ENCODE assay signal across 9 cellular contexts in genomic region chr7:100604976-100605911, GRCh38. TPM values are rescaled to one million over a fixed set of nuclear protein-coding genes. Genes with fewer than 3 reads are reported as not detected.
DNase-seq lines count a peak whose midpoint lies in the region; ATAC-seq and TF ChIP-seq lines count a peak whose summit lies in the region.
"Had no signal": no experiment of that assay in that cellular context is flagged by ENCODE, and none has a peak within 500 bp of the region (broad histone marks: within the 10 kb centered on the region; RNA-seq: fewer than 3 reads in every experiment).

No MANE protein-coding gene starts in this region.

- POLR2A ChIA-PET in RWPE1 (lab: Yijun Ruan, JAX; ENCODE audit: low non-redundant PET): no interaction called here

- TF ChIP-seq CTCF in RWPE1 (conservative IDR thresholded peaks at IDR 0.05; ENCODE audit: low read depth): no peak
- TF ChIP-seq CTCF in chondrocyte (IDR thresholded peaks at IDR 0.05): no peak
- no peak for TF ChIP-seq CTCF in type B pancreatic cell (conservative IDR thresholded peaks at IDR 0.05)

- peak overlapping the region; percentile 53 for H3K4me3 ChIP-seq in mesodermal cell (ENCODE audit: extremely low read depth, insufficient read depth, low read length, poor library complexity, severe bottlenecking)

- H3K9me3 Mint-ChIP-seq in chondrocyte (ENCODE audit: low read depth): no peaks in the 10 kb centered on the region
- no peaks in the 10 kb centered on the region for H3K9me3 Mint-ChIP-seq in type B pancreatic cell

- H3K4me1 ChIP-seq in mesodermal cell (ENCODE audit: control insufficient read depth, insufficient read depth, low read length, poor library complexity, severe bottlenecking): peaks cover 19% of the 10 kb centered on the region

- peak; percentile 13 for DNase-seq in DMS53 treated with DMSO at 0.1 percent for 48 hours (lab: John Stamatoyannopoulos, UW; ENCODE audit: unreplicated experiment)
- peak; percentile 13 for DNase-seq in RWPE1 (ENCODE audit: low spot score)
- DNase-seq in chondrocyte (ENCODE audit: low spot score): no peak
- no peak for DNase-seq in type B pancreatic cell (ENCODE audit: extremely low spot score, unreplicated experiment)
- DNase-seq in ureter (ENCODE audit: low spot score): no peak
- no peak for DNase-seq in COR-L47 (lab: John Stamatoyannopoulos, UW)

- H3K27ac Mint-ChIP-seq in chondrocyte (ENCODE audit: unreplicated experiment): peak overlapping the region; percentile 2
- H3K27ac Mint-ChIP-seq in type B pancreatic cell: no peak overlapping the region

- CTCF ChIA-PET in RWPE1 (lab: Yijun Ruan, JAX): interaction anchor here (0.7 to 1.1 kb wide), 4 partner anchors 11 to 41 kb away, joined by 3 to 6 read pairs (median 4); partner anchors contain the start of genes FBXO24 and LRCH4

- H3K9me3 ChIP-seq in mesodermal cell (ENCODE audit: control insufficient read depth, low read length): no peaks in the 10 kb centered on the region

- WGBS in mesodermal cell (ENCODE audit: insufficient coverage in 2 of 2), 2 experiments: 6 to 7% methylated on average over 58 to 59 of the region's 68 CpGs

- H3K36me3 Mint-ChIP-seq in chondrocyte (ENCODE audit: low read depth) (peaks cover 3% of the 10 kb centered on the region), type B pancreatic cell (no peaks in the 10 kb centered on the region)

- no peak for ATAC-seq in GM19035 (IDR thresholded peaks at IDR 0.05; ENCODE audit: unreplicated experiment)

- H3K27me3 Mint-ChIP-seq in chondrocyte (ENCODE audit: low read depth): no peaks in the 10 kb centered on the region
- no peaks in the 10 kb centered on the region for H3K27me3 Mint-ChIP-seq in type B pancreatic cell

- H3K4me3 Mint-ChIP-seq in chondrocyte (ENCODE audit: unreplicated experiment) (peak overlapping the region; percentile 66), type B pancreatic cell (peak overlapping the region; percentile 87)

- H3K4me1 Mint-ChIP-seq in chondrocyte (ENCODE audit: low read depth) (peaks cover 31% of the 10 kb centered on the region), type B pancreatic cell (ENCODE audit: unreplicated experiment) (peaks cover 17% of the 10 kb centered on the region)

- peaks cover 7% of the 10 kb centered on the region for H3K36me3 ChIP-seq in mesodermal cell (ENCODE audit: control insufficient read depth, insufficient read depth, low read length)

- H3K27ac ChIP-seq in RWPE1: peak overlapping the region; percentile 78
- no peak overlapping the region for H3K27ac ChIP-seq in mesodermal cell (ENCODE audit: low read depth, low read length, severe bottlenecking)

RNA-seq across cellular contexts. Expression of gene PCOLCE, which starts 3.1 kb away (rescaled TPM):
- total RNA-seq in chondrocyte: 153 to 203 TPM (median 153 TPM) in 3 replicates
- 94.4 TPM for polyA plus RNA-seq in mesodermal cell (2013, experiment 1 of 2)
- polyA plus RNA-seq in mesodermal cell (2013, experiment 2 of 2): 83.5 TPM
- total RNA-seq in type B pancreatic cell (ENCODE audit: low replicate concordance): 11.6 and 152 TPM in 2 replicates
- 76.4 TPM for total RNA-seq in ureter

RNA-seq across cellular contexts. Expression of gene MOSPD3, which starts 7.1 kb away (rescaled TPM):
- total RNA-seq in chondrocyte: 13.9 to 17.5 TPM (median 17.3 TPM) in 3 replicates
- polyA plus RNA-seq in mesodermal cell (2013, experiment 1 of 2): 30.8 TPM
- polyA plus RNA-seq in mesodermal cell (2013, experiment 2 of 2): 23.6 TPM
- 28.3 and 29.0 TPM in 2 replicates for total RNA-seq in type B pancreatic cell (ENCODE audit: low replicate concordance)
- 18.0 TPM for total RNA-seq in ureter

RNA-seq across cellular contexts. Expression of gene FBXO24, which starts 19.1 kb away (rescaled TPM):
- total RNA-seq in chondrocyte (0.57 to 1.2 TPM (median 0.82 TPM) in 3 replicates), type B pancreatic cell (ENCODE audit: low replicate concordance) (0.76 and 0.77 TPM in 2 replicates), ureter (0.29 TPM)
- polyA plus RNA-seq in mesodermal cell (2013, experiment 1 of 2): 1.5 TPM
- 0.86 TPM for polyA plus RNA-seq in mesodermal cell (2013, experiment 2 of 2)
- total RNA-seq: HT1080 had no signal

RNA-seq across cellular contexts. Expression of gene LRCH4, which starts 19.3 kb away (rescaled TPM):
- 42.0 to 45.8 TPM (median 43.9 TPM) in 3 replicates for total RNA-seq in chondrocyte
- polyA plus RNA-seq in mesodermal cell (2013, experiment 1 of 2): 53.1 TPM
- polyA plus RNA-seq in mesodermal cell (2013, experiment 2 of 2): 44.1 TPM
- total RNA-seq in type B pancreatic cell (ENCODE audit: low replicate concordance): 64.5 and 66.7 TPM in 2 replicates
- 52.4 TPM for total RNA-seq in ureter

RNA-seq across cellular contexts. Expression of gene SAP25, which starts 31.5 kb away (rescaled TPM):
- total RNA-seq in chondrocyte (0.70 to 1.1 TPM in 2 of 3 replicates, not detected in the other), type B pancreatic cell (ENCODE audit: low replicate concordance) (3.1 and 5.6 TPM in 2 replicates), ureter (2.8 TPM)
- polyA plus RNA-seq in mesodermal cell (2013, experiment 1 of 2): 4.4 TPM
- polyA plus RNA-seq in mesodermal cell (2013, experiment 2 of 2): 3.1 TPM

Comparison
In these comparisons a context has a peak if more than half of its experiments do, and no peak if none do; other contexts are left out.
1. DNase-seq: peak in DMS53 treated with DMSO at 0.1 percent for 48 hours (single experiment) and RWPE1 (single experiment); none in chondrocyte (single experiment), type B pancreatic cell (single experiment), ureter (single experiment) and COR-L47 (single experiment).